ENCODE assay signal across 11 cellular contexts in the genomic region with DNA sequence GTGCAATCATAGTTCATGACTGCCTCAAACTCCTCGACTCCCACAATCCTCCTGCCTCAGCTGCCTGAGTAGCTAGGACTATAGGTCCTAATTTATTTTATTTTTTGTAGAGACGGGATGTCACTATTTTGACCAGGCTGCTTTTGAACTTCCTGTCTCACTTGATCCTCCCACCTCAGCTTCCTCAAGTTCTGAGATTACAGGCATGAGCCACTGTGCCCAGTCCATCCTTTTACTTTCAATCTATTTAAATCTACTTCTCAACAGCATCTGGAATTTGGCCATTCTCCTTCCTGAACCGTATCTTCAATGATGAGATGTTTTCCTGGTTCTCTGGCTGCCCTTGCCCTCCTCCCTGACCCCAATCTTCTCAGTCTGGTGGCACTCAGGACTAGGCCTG. TPM values are rescaled to one million over a fixed set of nuclear protein-coding genes. Genes with fewer than 3 reads are reported as not detected.
DNase-seq lines count a peak whose midpoint lies in the region; TF ChIP-seq lines count a peak whose summit lies in the region.
"Had no signal": no experiment of that assay in that cellular context is flagged by ENCODE, and none has a peak within 500 bp of the region (broad histone marks: within the 10 kb centered on the region; RNA-seq: fewer than 3 reads in every experiment).

No MANE protein-coding gene starts in this region.

- DNase-seq in Calu3 (no peak), LNCaP clone FGC (ENCODE audit: low read depth) (no peak), astrocyte of the cerebellum (ENCODE audit: low read depth) (no peak), nephron progenitor cell (no peak), mucosa of gallbladder (ENCODE audit: low spot score) (no peak), anterior cingulate cortex (lab: John Stamatoyannopoulos, UW) (no peak), DMS79 (lab: John Stamatoyannopoulos, UW) (no peak)
- DNase-seq: NCI-H82, occipital lobe had no signal

- BruUV-seq in Calu3 (replicated peaks; lab: Mats Ljungman, UMichigan) = no TSS peak

- H3K27me3 Mint-ChIP-seq in Calu3 (ENCODE audit: unreplicated experiment) (no peaks in the 10 kb centered on the region), nephron progenitor cell (ENCODE audit: low read depth, poor library complexity) (peaks cover 19% of the 10 kb centered on the region)

- intact Hi-C loops in Calu3 (cut with micrococcal nuclease; ENCODE audit: unreplicated experiment) = no loop called here

- peak overlapping the region; percentile 82 for H3K4me3 ChIP-seq in LNCaP clone FGC (ENCODE audit: low read depth, low read length)
- peak overlapping the region; percentile 33 for H3K4me3 ChIP-seq in astrocyte of the cerebellum (ENCODE audit: low read depth, low read length)

- H3K27ac Mint-ChIP-seq in Calu3 (ENCODE audit: unreplicated experiment) = peak overlapping the region; percentile 81
- H3K27ac Mint-ChIP-seq in nephron progenitor cell = peak overlapping the region; percentile 60

- peaks cover 34% of the 10 kb centered on the region for H3K36me3 Mint-ChIP-seq in Calu3 (ENCODE audit: insufficient read depth, unreplicated experiment)
- no peaks in the 10 kb centered on the region for H3K36me3 Mint-ChIP-seq in nephron progenitor cell (ENCODE audit: low read depth)

- no peaks in the 10 kb centered on the region for H3K9me3 Mint-ChIP-seq in Calu3 (ENCODE audit: low read depth, unreplicated experiment)
- peaks cover 3% of the 10 kb centered on the region for H3K9me3 Mint-ChIP-seq in nephron progenitor cell

- in situ Hi-C loops in astrocyte of the cerebellum (cut with HindIII; ENCODE audit: low sequenced_read_pairs) = no loop called here

- H3K4me1 Mint-ChIP-seq in Calu3 (ENCODE audit: low read depth, unreplicated experiment) = peaks cover 32% of the 10 kb centered on the region
- H3K4me1 Mint-ChIP-seq in nephron progenitor cell = peaks cover 30% of the 10 kb centered on the region

- peak overlapping the region; percentile 90 for H3K4me3 Mint-ChIP-seq in Calu3 (ENCODE audit: low read depth, unreplicated experiment)
- H3K4me3 Mint-ChIP-seq in nephron progenitor cell = no peak overlapping the region

- TF ChIP-seq CTCF in Calu3 (IDR thresholded peaks at IDR 0.05; ENCODE audit: unreplicated experiment) (no peak), LNCaP clone FGC (IDR thresholded peaks at IDR 0.05; ENCODE audit: control insufficient read depth, extremely low read depth, insufficient read depth) (no peak), astrocyte of the cerebellum (IDR thresholded peaks at IDR 0.05; ENCODE audit: low read depth, low read length, missing control alignments) (no peak), nephron progenitor cell (IDR thresholded peaks at IDR 0.05) (no peak)

- CTCF ChIA-PET in Calu3 (lab: Charles Lee) = interaction anchor here (0.7 to 1.3 kb wide), 3 partner anchors 50 to 100 kb away, joined by 3 to 5 read pairs (median 3); partner anchors contain the start of gene RNF224

RNA-seq across cellular contexts. Expression of gene GRIN1, which starts 12.2 kb away (rescaled TPM):
- total RNA-seq in Calu3 (2022) (0.24 and 0.54 TPM in 2 replicates), mucosa of gallbladder (0.83 TPM)

RNA-seq across cellular contexts. Expression of gene DPP7, which starts 12.3 kb away (rescaled TPM):
- total RNA-seq in Calu3 (2022) (51.6 and 76.8 TPM in 2 replicates), mucosa of gallbladder (199 TPM)

RNA-seq across cellular contexts. Expression of gene MAN1B1, which starts 40.0 kb away (rescaled TPM):
- total RNA-seq in Calu3 (2022) (61.4 and 65.6 TPM in 2 replicates), mucosa of gallbladder (59.8 TPM)

RNA-seq across cellular contexts. Expression of gene LRRC26, which starts 43.1 kb away (rescaled TPM):
- total RNA-seq in Calu3 (2022) (0.52 and 0.98 TPM in 2 replicates), mucosa of gallbladder (0.43 TPM)

RNA-seq across cellular contexts. Expression of gene TMEM210, which starts 45.1 kb away (rescaled TPM):
- total RNA-seq in Calu3 (2022) = not detected in 2 replicates
- total RNA-seq in mucosa of gallbladder = not detected
- total RNA-seq: gastroesophageal sphincter, H1, occipital lobe had no signal
